Comparison of ENCODE assay signal across 15 cellular contexts in genomic region chr3:143538577-143538981, GRCh38.
DNase-seq lines count a peak whose midpoint lies in the region; ATAC-seq, FAIRE-seq and TF ChIP-seq lines count a peak whose summit lies in the region.
"Had no signal": no experiment of that assay in that cellular context is flagged by ENCODE, and none has a peak within 500 bp of the region (broad histone marks: within the 10 kb centered on the region; RNA-seq: fewer than 3 reads in every experiment).

No MANE protein-coding gene starts in this region.

- ATAC-seq in T-cell (replicated peaks in 1 of 4), result no peak
- no peak for ATAC-seq in naive thymus-derived CD8-positive, alpha-beta T cell
- ATAC-seq: lower lobe of right lung had no signal

- no peak overlapping the region for H3K4me3 ChIP-seq in choroid plexus epithelial cell (ENCODE audit: low read depth, low read length)
- H3K4me3 ChIP-seq: dorsolateral prefrontal cortex, lower lobe of right lung had no signal

- FAIRE-seq in GM19239 (lab: Jason Lieb, UNC), result peak; percentile 54

- no peak for TF ChIP-seq CTCF in choroid plexus epithelial cell (conservative IDR thresholded peaks at IDR 0.05; ENCODE audit: low read depth, low read length)

- DNase-seq in AG08396 (ENCODE audit: low spot score) (peak; percentile 10), GM19239 (ENCODE audit: insufficient read length, low spot score) (no peak), choroid plexus epithelial cell (ENCODE audit: low read depth) (peak; percentile 96), kidney tubule cell (ENCODE audit: low spot score) (peak; percentile 9), T-cell (no peak), DMS114 treated with DMSO at 0.1 percent for 48 hours (lab: John Stamatoyannopoulos, UW; ENCODE audit: unreplicated experiment) (no peak)
- DNase-seq in naive thymus-derived CD8-positive, alpha-beta T cell, result no peak
- DNase-seq in activated CD4-positive, alpha-beta T cell treated with anti-CD3 and anti-CD28 coated beads, Interleukin-2, amount 10 ng/mL, durations not matched to agents 7 days and 5 days, result no peak
- DNase-seq: activated naive CD4-positive, alpha-beta T cell; dorsolateral prefrontal cortex; hypothalamus; lower lobe of right lung; NCI-H1694; occipital lobe; SIG-M5 had no signal

- H3K27me3 Mint-ChIP-seq in T-cell, result no peaks in the 10 kb centered on the region
- H3K27me3 Mint-ChIP-seq in naive thymus-derived CD8-positive, alpha-beta T cell, result no peaks in the 10 kb centered on the region
- H3K27me3 Mint-ChIP-seq in activated CD4-positive, alpha-beta T cell treated with anti-CD3 and anti-CD28 coated beads, Interleukin-2, amount 10 ng/mL, durations not matched to agents 7 days and 5 days, result no peaks in the 10 kb centered on the region

- H3K4me3 Mint-ChIP-seq in T-cell, result no peak overlapping the region
- H3K4me3 Mint-ChIP-seq in naive thymus-derived CD8-positive, alpha-beta T cell, result no peak overlapping the region
- no peak overlapping the region for H3K4me3 Mint-ChIP-seq in activated CD4-positive, alpha-beta T cell treated with anti-CD3 and anti-CD28 coated beads, Interleukin-2, amount 10 ng/mL, durations not matched to agents 7 days and 5 days

- H3K4me1 Mint-ChIP-seq in T-cell, result peaks cover 6 to 17% (median 8%) of the 10 kb centered on the region in 3 donors
- peaks cover 0 to 19% (median 0%) of the 10 kb centered on the region in 4 donors for H3K4me1 Mint-ChIP-seq in naive thymus-derived CD8-positive, alpha-beta T cell
- H3K4me1 Mint-ChIP-seq in activated CD4-positive, alpha-beta T cell treated with anti-CD3 and anti-CD28 coated beads, Interleukin-2, amount 10 ng/mL, durations not matched to agents 7 days and 5 days, result peaks cover 12% of the 10 kb centered on the region

- no peaks in the 10 kb centered on the region for H3K9me3 Mint-ChIP-seq in T-cell
- no peaks in the 10 kb centered on the region for H3K9me3 Mint-ChIP-seq in naive thymus-derived CD8-positive, alpha-beta T cell
- no peaks in the 10 kb centered on the region for H3K9me3 Mint-ChIP-seq in activated CD4-positive, alpha-beta T cell treated with anti-CD3 and anti-CD28 coated beads, Interleukin-2, amount 10 ng/mL, durations not matched to agents 7 days and 5 days

- CTCF ChIA-PET in T-cell (lab: Charles Lee), result no interaction called here
- CTCF ChIA-PET in activated CD4-positive, alpha-beta T cell treated with anti-CD3 and anti-CD28 coated beads, Interleukin-2, amount 10 ng/mL, durations not matched to agents 7 days and 5 days (lab: Charles Lee), result no interaction called here

- POLR2A ChIA-PET in T-cell (lab: Charles Lee), result no interaction called here
- POLR2A ChIA-PET in naive thymus-derived CD8-positive, alpha-beta T cell (lab: Charles Lee), result no interaction called here
- POLR2A ChIA-PET in activated CD4-positive, alpha-beta T cell treated with anti-CD3 and anti-CD28 coated beads, Interleukin-2, amount 10 ng/mL, durations not matched to agents 7 days and 5 days (lab: Charles Lee), result no interaction called here

- H3K36me3 Mint-ChIP-seq in T-cell, result peaks cover 26% of the 10 kb centered on the region
- H3K36me3 Mint-ChIP-seq in naive thymus-derived CD8-positive, alpha-beta T cell, result peaks cover 0 to 9% (median 0%) of the 10 kb centered on the region in 3 donors
- no peaks in the 10 kb centered on the region for H3K36me3 Mint-ChIP-seq in activated CD4-positive, alpha-beta T cell treated with anti-CD3 and anti-CD28 coated beads, Interleukin-2, amount 10 ng/mL, durations not matched to agents 7 days and 5 days (ENCODE audit: low read depth)

- H3K27ac Mint-ChIP-seq in T-cell, result no peak overlapping the region
- no peak overlapping the region for H3K27ac Mint-ChIP-seq in naive thymus-derived CD8-positive, alpha-beta T cell
- no peak overlapping the region for H3K27ac Mint-ChIP-seq in activated CD4-positive, alpha-beta T cell treated with anti-CD3 and anti-CD28 coated beads, Interleukin-2, amount 10 ng/mL, durations not matched to agents 7 days and 5 days

Comparison
In these comparisons a context has a peak if more than half of its experiments do, and no peak if none do; other contexts are left out.
1. DNase-seq: peak in AG08396 (single experiment), choroid plexus epithelial cell (single experiment) and kidney tubule cell (single experiment); none in GM19239 (single experiment), T-cell (0 of 34), DMS114 treated with DMSO at 0.1 percent for 48 hours (single experiment), naive thymus-derived CD8-positive, alpha-beta T cell (0 of 10) and activated CD4-positive, alpha-beta T cell treated with anti-CD3 and anti-CD28 coated beads, Interleukin-2, amount 10 ng/mL, durations not matched to agents 7 days and 5 days (single experiment).